1 cellular context compared by ENCODE assay signal in genomic region chr17:3916013-3916696, GRCh38.
A peak's percentile ranks its signal among the peaks of the same experiment; 100 is the strongest.
TF ChIP-seq lines count a peak whose summit lies in the region.

Gene P2RX1 (minus strand): TSS chr17:3916465. CDS start chr17:3916225, 240 bp downstream.

TF ChIP-seq in K562, 482 proteins besides CTCF, POLR2A, EP300 and RAD21 (continued from another document and continues in another):
- peak; percentile 84 for TF ChIP-seq ETV5 (CRISPR knock-in tag; IDR thresholded peaks at IDR 0.05; ENCODE audit: low read depth)
- TF ChIP-seq E2F3 (CRISPR knock-in tag; IDR thresholded peaks at IDR 0.05): no peak
- peak; percentile 42 to 56; a peak in 2 of 4 replicates for TF ChIP-seq MAZ (CRISPR knock-in tag; conservative IDR thresholded peaks at IDR 0.05 in 1 of 2, IDR thresholded peaks at IDR 0.05 in 1 of 2)
- no peak for TF ChIP-seq HNRNPH1 (optimal IDR thresholded peaks at IDR 0.05; ENCODE audit: low read depth, low read length)
- no peak for TF ChIP-seq BRD4 (IDR thresholded peaks at IDR 0.05)
- no peak for TF ChIP-seq TGIF2 (CRISPR knock-in tag; IDR thresholded peaks at IDR 0.05)
- no peak for TF ChIP-seq ZNF584 (CRISPR knock-in tag; IDR thresholded peaks at IDR 0.05; ENCODE audit: low read depth)
- no peak for TF ChIP-seq POLR2B (IDR thresholded peaks at IDR 0.05; ENCODE audit: low read depth, partially characterized antibody)
- TF ChIP-seq ZNF184 (CRISPR knock-in tag; IDR thresholded peaks at IDR 0.05): no peak
- 0 out of 2 replicates have a peak, but pooled peaks have one; percentile 30 for TF ChIP-seq ZNF589 (CRISPR knock-in tag; IDR thresholded peaks at IDR 0.05; ENCODE audit: low read depth)
- no peak for TF ChIP-seq ZBTB8A (IDR thresholded peaks at IDR 0.05; ENCODE audit: partially characterized antibody)
- TF ChIP-seq ZBTB5 (IDR thresholded peaks at IDR 0.05): no peak
- TF ChIP-seq HMGXB4 (CRISPR knock-in tag; IDR thresholded peaks at IDR 0.05): no peak
- TF ChIP-seq RBFOX2 (IDR thresholded peaks at IDR 0.05; ENCODE audit: low read depth, low read length): peak; percentile 80
- TF ChIP-seq NR2F6 (CRISPR knock-in tag; IDR thresholded peaks at IDR 0.05): no peak
- 0 out of 2 replicates have a peak, but pooled peaks have one; percentile 35 for TF ChIP-seq LEF1 (IDR thresholded peaks at IDR 0.05)
- TF ChIP-seq GABPB1 (CRISPR knock-in tag; IDR thresholded peaks at IDR 0.05): no peak; the same call in 1 of the 2 replicates
- TF ChIP-seq POLR2H (tag; IDR thresholded peaks at IDR 0.05; ENCODE audit: low read depth): peak; percentile 73
- peak; percentile 53 for TF ChIP-seq CREM (IDR thresholded peaks at IDR 0.05; ENCODE audit: low read depth)
- TF ChIP-seq NONO (IDR thresholded peaks at IDR 0.05; ENCODE audit: low read depth in 2 of 2, low read length in 1 of 2): no peak
- no peak for TF ChIP-seq PRDM10 (IDR thresholded peaks at IDR 0.05; ENCODE audit: partially characterized antibody)
- TF ChIP-seq MTA3 (IDR thresholded peaks at IDR 0.05; ENCODE audit: borderline replicate concordance): 0 out of 2 replicates have a peak, but pooled peaks have one; percentile 54
- TF ChIP-seq KHSRP (IDR thresholded peaks at IDR 0.05): no peak
- TF ChIP-seq HMGN3 (IDR thresholded peaks at IDR 0.05; ENCODE audit: borderline replicate concordance, extremely low read depth, insufficient read length, low read depth, low read length): peak; percentile 81
- TF ChIP-seq ZFX (CRISPR knock-in tag; IDR thresholded peaks at IDR 0.05): peak; percentile 51
- no peak for TF ChIP-seq ZBTB43 (CRISPR knock-in tag; IDR thresholded peaks at IDR 0.05)
- TF ChIP-seq UBTF (IDR thresholded peaks at IDR 0.05; ENCODE audit: borderline replicate concordance in 1 of 2, low read depth in 2 of 2, low read length in 2 of 2): no peak
- no peak for TF ChIP-seq BMI1 (IDR thresholded peaks at IDR 0.05; ENCODE audit: low read length)
- TF ChIP-seq SMAD2 (IDR thresholded peaks at IDR 0.05; ENCODE audit: low read depth, low read length): no peak
- no peak for TF ChIP-seq NCOA1 (IDR thresholded peaks at IDR 0.05; ENCODE audit: low read depth)
- TF ChIP-seq ZKSCAN3 (CRISPR knock-in tag; IDR thresholded peaks at IDR 0.05): no peak
- no peak for TF ChIP-seq HEY1 (CRISPR knock-in tag; IDR thresholded peaks at IDR 0.05; ENCODE audit: borderline replicate concordance)
- TF ChIP-seq CXXC5 (CRISPR knock-in tag; IDR thresholded peaks at IDR 0.05): peak; percentile 46
- TF ChIP-seq ZNF174 (CRISPR knock-in tag; IDR thresholded peaks at IDR 0.05): no peak
- no peak for TF ChIP-seq ZNF639 (CRISPR knock-in tag; conservative IDR thresholded peaks at IDR 0.05 in 1 of 2, IDR thresholded peaks at IDR 0.05 in 1 of 2)
- TF ChIP-seq SNAPC5 (CRISPR knock-in tag; IDR thresholded peaks at IDR 0.05): no peak
- TF ChIP-seq KAT8 (IDR thresholded peaks at IDR 0.05; ENCODE audit: low read depth): no peak
- no peak for TF ChIP-seq THAP7 (CRISPR knock-in tag; IDR thresholded peaks at IDR 0.05)
- TF ChIP-seq PBX2 (CRISPR knock-in tag; IDR thresholded peaks at IDR 0.05; ENCODE audit: low read depth): no peak
- no peak for TF ChIP-seq PBX2 (tag; conservative IDR thresholded peaks at IDR 0.05; ENCODE audit: low read depth)
- TF ChIP-seq ZBTB33 (CRISPR knock-in tag; IDR thresholded peaks at IDR 0.05): no peak
- no peak for TF ChIP-seq EP400 (IDR thresholded peaks at IDR 0.05)
- no peak for TF ChIP-seq ZNF280B (CRISPR knock-in tag; IDR thresholded peaks at IDR 0.05)
- peak; percentile 45 for TF ChIP-seq KDM5B (IDR thresholded peaks at IDR 0.05; ENCODE audit: insufficient replicate concordance, low read depth, low read length)
- no peak for TF ChIP-seq HOXB6 (CRISPR knock-in tag; IDR thresholded peaks at IDR 0.05; ENCODE audit: borderline replicate concordance)
